In genomic region chr1:45868861-45869260, GRCh38 we compare ENCODE assay signal across 29 cellular contexts.
"Had no signal": no experiment of that assay in that cellular context is flagged by ENCODE, and none has a peak within 500 bp of the region (broad histone marks: within the 10 kb centered on the region; RNA-seq: fewer than 3 reads in every experiment).

No MANE protein-coding gene starts in this region.

- H3K4me1 ChIP-seq: ascending aorta, pancreas, spleen had no signal

- H3K27me3 Mint-ChIP-seq: activated CD4-positive, alpha-beta memory T cell treated with anti-CD3 and anti-CD28 coated beads for 36 hours; activated naive CD4-positive, alpha-beta T cell treated with anti-CD3 and anti-CD28 coated beads, Interleukin-2, amount 10 ng/mL, durations not matched to agents 7 days and 5 days; activated T-cell treated with anti-CD3 and anti-CD28 coated beads, Interleukin-2, amount 50 U/mL, for 24 hours; naive B cell had no signal

- H3K27me3 ChIP-seq: ascending aorta, esophagus muscularis mucosa, foreskin keratinocyte, heart left ventricle, pancreas, spleen, tibial nerve had no signal

- H3K4me1 Mint-ChIP-seq: immature natural killer cell had no signal

- H3K4me3 Mint-ChIP-seq: activated CD4-positive, alpha-beta memory T cell treated with anti-CD3 and anti-CD28 coated beads for 36 hours; activated naive CD4-positive, alpha-beta T cell treated with anti-CD3 and anti-CD28 coated beads, Interleukin-2, amount 10 ng/mL, durations not matched to agents 7 days and 5 days; activated naive CD8-positive, alpha-beta T cell treated with anti-CD3 and anti-CD28 coated beads, Interleukin-2, amount 10 ng/mL, durations not matched to agents 7 days and 5 days; activated T-cell treated with anti-CD3 and anti-CD28 coated beads, Interleukin-2, amount 50 U/mL, for 24 hours; dendritic cell treated with granulocyte-macrophage colony-stimulating factor and Interleukin-4, amounts not matched to agents 40 ng/mL and 50 ng/mL, for 4 days; endodermal cell; immature natural killer cell; mesothelial cell of epicardium; naive B cell had no signal

- H3K27ac ChIP-seq: ascending aorta, esophagus muscularis mucosa, foreskin keratinocyte, heart left ventricle, pancreas, spleen, WERI-Rb-1 had no signal

- DNase-seq: activated CD4-positive, alpha-beta memory T cell treated with anti-CD3 and anti-CD28 coated beads for 36 hours; activated CD4-positive, alpha-beta T cell treated with anti-CD3 and anti-CD28 coated beads for 48 hours; activated CD8-positive, alpha-beta memory T cell treated with anti-CD3 and anti-CD28 coated beads, Interleukin-2, amount 50 U/mL, for 48 hours; activated gamma-delta T cell; activated naive CD4-positive, alpha-beta T cell treated with anti-CD3 and anti-CD28 coated beads, Interleukin-2, amount 10 ng/mL, durations not matched to agents 7 days and 5 days; activated naive CD8-positive, alpha-beta T cell treated with anti-CD3 and anti-CD28 coated beads, Interleukin-2, amount 10 ng/mL, durations not matched to agents 7 days and 5 days; activated T-cell treated with anti-CD3 and anti-CD28 coated beads, Interleukin-2, amount 50 U/mL, for 24 hours; central memory CD4-positive, alpha-beta T cell; endodermal cell; foreskin keratinocyte; heart left ventricle; hypothalamus; immature natural killer cell; kidney; left colon; mammary epithelial cell; naive B cell; pancreas; right cardiac atrium; spleen; stimulated activated naive CD4-positive, alpha-beta T cell treated with Interleukin-2 at 50 U/mL for 16 hours; T-helper 9 cell; WERI-Rb-1 had no signal

- H3K4me3 ChIP-seq: ascending aorta, esophagus muscularis mucosa, heart left ventricle, pancreas, spleen, tibial nerve had no signal

- ATAC-seq: activated CD4-positive, CD25-positive, alpha-beta regulatory T cell treated with anti-CD3 and anti-CD28 coated beads, Interleukin-2, amount 50 U/mL, for 24 hours; foreskin keratinocyte; heart left ventricle; left colon; pancreas; right cardiac atrium had no signal

- H3K36me3 ChIP-seq: ascending aorta, esophagus muscularis mucosa, heart left ventricle, pancreas, spleen, tibial nerve, WERI-Rb-1 had no signal

- H3K36me3 Mint-ChIP-seq: activated CD4-positive, alpha-beta memory T cell treated with anti-CD3 and anti-CD28 coated beads for 36 hours; activated naive CD4-positive, alpha-beta T cell treated with anti-CD3 and anti-CD28 coated beads, Interleukin-2, amount 10 ng/mL, durations not matched to agents 7 days and 5 days; immature natural killer cell; mesothelial cell of epicardium had no signal

- H3K9me3 ChIP-seq: ascending aorta, esophagus muscularis mucosa, heart left ventricle, pancreas, spleen, tibial nerve had no signal

- FAIRE-seq: kidney, pancreas had no signal

- H3K9me3 Mint-ChIP-seq: activated CD4-positive, alpha-beta memory T cell treated with anti-CD3 and anti-CD28 coated beads for 36 hours; activated naive CD4-positive, alpha-beta T cell treated with anti-CD3 and anti-CD28 coated beads, Interleukin-2, amount 10 ng/mL, durations not matched to agents 7 days and 5 days; activated naive CD8-positive, alpha-beta T cell treated with anti-CD3 and anti-CD28 coated beads, Interleukin-2, amount 10 ng/mL, durations not matched to agents 7 days and 5 days; activated T-cell treated with anti-CD3 and anti-CD28 coated beads, Interleukin-2, amount 50 U/mL, for 24 hours; dendritic cell treated with granulocyte-macrophage colony-stimulating factor and Interleukin-4, amounts not matched to agents 40 ng/mL and 50 ng/mL, for 4 days; immature natural killer cell; mesothelial cell of epicardium; naive B cell had no signal

- H3K27ac Mint-ChIP-seq: activated CD4-positive, alpha-beta memory T cell treated with anti-CD3 and anti-CD28 coated beads for 36 hours; activated naive CD4-positive, alpha-beta T cell treated with anti-CD3 and anti-CD28 coated beads, Interleukin-2, amount 10 ng/mL, durations not matched to agents 7 days and 5 days; activated naive CD8-positive, alpha-beta T cell treated with anti-CD3 and anti-CD28 coated beads, Interleukin-2, amount 10 ng/mL, durations not matched to agents 7 days and 5 days; activated T-cell treated with anti-CD3 and anti-CD28 coated beads, Interleukin-2, amount 50 U/mL, for 24 hours; dendritic cell treated with granulocyte-macrophage colony-stimulating factor and Interleukin-4, amounts not matched to agents 40 ng/mL and 50 ng/mL, for 4 days; endodermal cell; mesothelial cell of epicardium; naive B cell had no signal
